Comparison of ENCODE assay signal across 24 cellular contexts in the genomic region with DNA sequence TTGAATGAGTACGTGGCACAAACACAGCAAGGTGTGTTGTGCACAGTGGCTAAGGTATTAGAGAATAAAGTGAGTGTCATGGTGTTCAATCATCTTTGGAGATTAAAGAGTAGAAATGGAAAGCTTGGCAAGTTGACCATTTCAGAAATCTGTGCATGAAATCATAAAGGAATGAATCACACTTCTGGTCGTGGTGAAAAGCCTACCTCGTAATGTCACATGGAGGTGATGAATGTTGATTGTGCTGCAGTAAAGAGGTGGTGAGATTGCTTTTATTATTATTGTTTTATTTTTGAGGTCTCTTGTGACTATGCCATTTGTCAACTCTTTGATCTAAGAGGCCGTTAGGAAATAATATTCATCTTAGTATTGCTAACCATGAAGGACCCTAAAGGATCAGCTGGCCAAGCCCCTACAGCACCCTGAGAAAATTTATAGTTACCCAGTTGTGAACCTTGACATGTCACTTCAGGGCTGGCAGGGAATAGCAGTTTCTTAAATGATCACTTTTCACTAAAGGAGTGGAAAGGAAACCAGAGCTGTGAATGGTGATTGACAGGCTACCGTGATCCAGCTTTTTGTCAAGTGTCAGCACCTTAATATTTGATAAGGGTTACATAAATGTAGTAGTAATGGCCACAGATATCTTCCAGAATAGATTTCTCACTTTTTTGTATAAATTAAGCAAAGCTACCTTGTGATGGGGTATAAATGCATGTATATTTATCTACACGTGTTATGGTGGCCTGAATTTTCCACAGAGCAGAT.
"Had no signal": no experiment of that assay in that cellular context is flagged by ENCODE, and none has a peak within 500 bp of the region (broad histone marks: within the 10 kb centered on the region; RNA-seq: fewer than 3 reads in every experiment).

No MANE protein-coding gene starts in this region.

- H3K27ac ChIP-seq: adrenal gland, SK-N-MC had no signal

- H3K4me3 Mint-ChIP-seq: activated CD4-positive, alpha-beta memory T cell treated with anti-CD3 and anti-CD28 coated beads, Interleukin-2, amount 10 ng/mL, durations not matched to agents 7 days and 5 days; activated CD4-positive, alpha-beta T cell treated with anti-CD3 and anti-CD28 coated beads, Interleukin-2, amount 10 ng/mL, durations not matched to agents 7 days and 5 days; activated naive CD8-positive, alpha-beta T cell treated with anti-CD3 and anti-CD28 coated beads, Interleukin-2, amount 10 ng/mL, durations not matched to agents 7 days and 5 days; T-cell had no signal

- H3K27me3 Mint-ChIP-seq: activated CD4-positive, alpha-beta memory T cell treated with anti-CD3 and anti-CD28 coated beads, Interleukin-2, amount 10 ng/mL, durations not matched to agents 7 days and 5 days; activated CD4-positive, alpha-beta T cell treated with anti-CD3 and anti-CD28 coated beads, Interleukin-2, amount 10 ng/mL, durations not matched to agents 7 days and 5 days; T-cell had no signal

- H3K36me3 ChIP-seq: adrenal gland had no signal

- H3K4me1 Mint-ChIP-seq: activated CD4-positive, alpha-beta memory T cell treated with anti-CD3 and anti-CD28 coated beads, Interleukin-2, amount 10 ng/mL, durations not matched to agents 7 days and 5 days; activated CD4-positive, alpha-beta T cell treated with anti-CD3 and anti-CD28 coated beads, Interleukin-2, amount 10 ng/mL, durations not matched to agents 7 days and 5 days; activated naive CD8-positive, alpha-beta T cell treated with anti-CD3 and anti-CD28 coated beads, Interleukin-2, amount 10 ng/mL, durations not matched to agents 7 days and 5 days; T-cell had no signal

- H3K36me3 Mint-ChIP-seq: activated naive CD8-positive, alpha-beta T cell treated with anti-CD3 and anti-CD28 coated beads, Interleukin-2, amount 10 ng/mL, durations not matched to agents 7 days and 5 days; T-cell had no signal

- DNase-seq: activated CD4-positive, alpha-beta memory T cell treated with anti-CD3 and anti-CD28 coated beads, Interleukin-2, amount 10 ng/mL, durations not matched to agents 7 days and 5 days; activated CD4-positive, alpha-beta T cell treated with anti-CD3 and anti-CD28 coated beads, Interleukin-2, amount 10 ng/mL, durations not matched to agents 7 days and 5 days; activated CD4-positive, CD25-positive, alpha-beta regulatory T cell; activated naive CD4-positive, alpha-beta T cell treated with anti-CD3 and anti-CD28 coated beads, Interleukin-2, amount 50 U/mL, for 16 hours; activated naive CD8-positive, alpha-beta T cell treated with anti-CD3 and anti-CD28 coated beads, Interleukin-2, amount 10 ng/mL, durations not matched to agents 7 days and 5 days; activated T-cell treated with anti-CD3 and anti-CD28 coated beads for 4 hours; activated T-cell treated with anti-CD3 and anti-CD28 coated beads, Interleukin-2, amount 50 U/mL, for 48 hours; adrenal gland; aorta; central memory CD4-positive, alpha-beta T cell; NCI-H1092; NCI-H1417; NCI-H2029; NCI-H2107; NCI-H2171 treated with DMSO at 0.1 percent for 48 hours; NCI-H345; NCI-H510A; NCI-H526 treated with DMSO at 0.1 percent for 48 hours; NCI-H82; SIG-M5; T-cell; T-helper 2 cell; T1000 had no signal

- ATAC-seq: T-cell had no signal

- H3K4me1 ChIP-seq: adrenal gland had no signal

- H3K27me3 ChIP-seq: adrenal gland had no signal

- H3K9me3 ChIP-seq: adrenal gland had no signal

- H3K27ac Mint-ChIP-seq: activated CD4-positive, alpha-beta memory T cell treated with anti-CD3 and anti-CD28 coated beads, Interleukin-2, amount 10 ng/mL, durations not matched to agents 7 days and 5 days; activated CD4-positive, alpha-beta T cell treated with anti-CD3 and anti-CD28 coated beads, Interleukin-2, amount 10 ng/mL, durations not matched to agents 7 days and 5 days; activated naive CD8-positive, alpha-beta T cell treated with anti-CD3 and anti-CD28 coated beads, Interleukin-2, amount 10 ng/mL, durations not matched to agents 7 days and 5 days; T-cell had no signal

- H3K4me3 ChIP-seq: adrenal gland, SK-N-MC had no signal
